Comparison of ENCODE assay signal across 8 cellular contexts in genomic region chr6:83071023-83071422, GRCh38. TPM values are rescaled to one million over a fixed set of nuclear protein-coding genes. Genes with fewer than 3 reads are reported as not detected.
A peak's percentile ranks its signal among the peaks of the same experiment; 100 is the strongest.
DNase-seq lines count a peak whose midpoint lies in the region; ATAC-seq, FAIRE-seq and TF ChIP-seq lines count a peak whose summit lies in the region.

No MANE protein-coding gene starts in this region.

- H3K27ac Mint-ChIP-seq in activated naive CD8-positive, alpha-beta T cell treated with anti-CD3 and anti-CD28 coated beads for 36 hours = peak overlapping the region; percentile 20
- no peak overlapping the region for H3K27ac Mint-ChIP-seq in T-helper 17 cell
- H3K27ac Mint-ChIP-seq in activated T-cell treated with anti-CD3 and anti-CD28 coated beads, Interleukin-2, amount 50 U/mL, for 72 hours = no peak overlapping the region

- intact Hi-C loops in stomach (cut with DNase I; ENCODE audit: low total_unique reads) = loop anchor here (10.0 kb wide), 1 partner anchor 114 kb away; no protein-coding TSS in a partner anchor

- no peak overlapping the region for H3K4me3 Mint-ChIP-seq in activated naive CD8-positive, alpha-beta T cell treated with anti-CD3 and anti-CD28 coated beads for 36 hours
- no peak overlapping the region for H3K4me3 Mint-ChIP-seq in T-helper 17 cell
- H3K4me3 Mint-ChIP-seq in activated T-cell treated with anti-CD3 and anti-CD28 coated beads, Interleukin-2, amount 50 U/mL, for 72 hours = no peak overlapping the region

- peak overlapping the region in 3 of 5 donors; percentile 52 to 68 (median 62) for H3K27ac ChIP-seq in stomach

- TF ChIP-seq CTCF in stomach (IDR thresholded peaks at IDR 0.05) (no peak), D721Med (IDR thresholded peaks at IDR 0.05; ENCODE audit: insufficient read depth, missing control alignments) (no peak)

- no peak for TF ChIP-seq POLR2A in stomach (IDR thresholded peaks at IDR 0.05)

- no peak for TF ChIP-seq EP300 in stomach (IDR thresholded peaks at IDR 0.05)

- no peaks in the 10 kb centered on the region for H3K9me3 Mint-ChIP-seq in activated naive CD8-positive, alpha-beta T cell treated with anti-CD3 and anti-CD28 coated beads for 36 hours
- H3K9me3 Mint-ChIP-seq in activated T-cell treated with anti-CD3 and anti-CD28 coated beads, Interleukin-2, amount 50 U/mL, for 72 hours = no peaks in the 10 kb centered on the region

- WGBS in stomach, 5 donors = 66 to 74% (median 70%) methylated on average over 4 of the region's 4 CpGs

- H3K36me3 Mint-ChIP-seq in activated naive CD8-positive, alpha-beta T cell treated with anti-CD3 and anti-CD28 coated beads for 36 hours = peaks cover 9% of the 10 kb centered on the region
- peaks cover 3% of the 10 kb centered on the region for H3K36me3 Mint-ChIP-seq in T-helper 17 cell (ENCODE audit: low read depth)
- peaks cover 1 to 3% of the 10 kb centered on the region in 2 donors for H3K36me3 Mint-ChIP-seq in activated T-cell treated with anti-CD3 and anti-CD28 coated beads, Interleukin-2, amount 50 U/mL, for 72 hours (ENCODE audit: insufficient read depth in 2 of 2)

- H3K4me1 ChIP-seq in stomach = peaks cover 11 to 51% (median 28%) of the 10 kb centered on the region in 4 donors

- H3K9me3 ChIP-seq in stomach = no peaks in the 10 kb centered on the region
- no peaks in the 10 kb centered on the region for H3K9me3 ChIP-seq in T-helper 17 cell (ENCODE audit: control insufficient read depth, low read length, poor library complexity, severe bottlenecking)

- peaks cover 26% of the 10 kb centered on the region for H3K4me1 Mint-ChIP-seq in activated naive CD8-positive, alpha-beta T cell treated with anti-CD3 and anti-CD28 coated beads for 36 hours
- peaks cover 18% of the 10 kb centered on the region for H3K4me1 Mint-ChIP-seq in T-helper 17 cell
- H3K4me1 Mint-ChIP-seq in activated T-cell treated with anti-CD3 and anti-CD28 coated beads, Interleukin-2, amount 50 U/mL, for 72 hours (ENCODE audit: low read depth) = peaks cover 31% of the 10 kb centered on the region

- H3K36me3 ChIP-seq in stomach = no peaks in the 10 kb centered on the region

- ATAC-seq in GM19467 (IDR thresholded peaks at IDR 0.05; ENCODE audit: unreplicated experiment) (peak; percentile 46), HG03196 (IDR thresholded peaks at IDR 0.05; ENCODE audit: unreplicated experiment) (peak; percentile 60), T-helper 17 cell (no peak)
- no peak for ATAC-seq in activated T-cell treated with anti-CD3 and anti-CD28 coated beads, Interleukin-2, amount 50 U/mL, for 72 hours (replicated peaks in 1 of 2)

- no peak for FAIRE-seq in D721Med (lab: Jason Lieb, UNC)

- H3K27me3 Mint-ChIP-seq in activated naive CD8-positive, alpha-beta T cell treated with anti-CD3 and anti-CD28 coated beads for 36 hours = no peaks in the 10 kb centered on the region
- no peaks in the 10 kb centered on the region for H3K27me3 Mint-ChIP-seq in T-helper 17 cell
- H3K27me3 Mint-ChIP-seq in activated T-cell treated with anti-CD3 and anti-CD28 coated beads, Interleukin-2, amount 50 U/mL, for 72 hours (ENCODE audit: low read depth) = no peaks in the 10 kb centered on the region

- no peaks in the 10 kb centered on the region for H3K27me3 ChIP-seq in stomach

- no peak overlapping the region for H3K4me3 ChIP-seq in stomach

- DNase-seq in activated naive CD8-positive, alpha-beta T cell treated with anti-CD3 and anti-CD28 coated beads for 36 hours = no peak
- DNase-seq in stomach (no peak), T-helper 17 cell (no peak), D721Med (ENCODE audit: insufficient read length, low spot score) (no peak), GOT3 (lab: John Stamatoyannopoulos, UW) (no peak)
- no peak for DNase-seq in activated T-cell treated with anti-CD3 and anti-CD28 coated beads, Interleukin-2, amount 50 U/mL, for 72 hours

RNA-seq across cellular contexts. Expression of gene DOP1A, which starts 3.6 kb away (rescaled TPM):
- 1 to 10 TPM; 8.1 to 8.2 TPM for total RNA-seq in activated naive CD8-positive, alpha-beta T cell treated with anti-CD3 and anti-CD28 coated beads for 36 hours
- 10 to 100 TPM; 11.6 to 68.3 (median 21.6) TPM for total RNA-seq in stomach
- polyA plus RNA-seq in stomach = 1 to 10 TPM; 2.6 to 6.0 (median 2.6) TPM
- 10 to 100 TPM; 18.9 to 19.2 TPM for total RNA-seq in T-helper 17 cell
- total RNA-seq in activated T-cell treated with anti-CD3 and anti-CD28 coated beads, Interleukin-2, amount 50 U/mL, for 72 hours = 10 to 100 TPM; 12.0 to 12.6 TPM

RNA-seq across cellular contexts. Expression of gene UBE3D, which starts 5.4 kb away (rescaled TPM):
- 1 to 10 TPM; 7.1 to 8.2 TPM for total RNA-seq in activated naive CD8-positive, alpha-beta T cell treated with anti-CD3 and anti-CD28 coated beads for 36 hours
- total RNA-seq in stomach (10 to 100 TPM in 4 of 5 donors, 1 to 10 TPM in 1; 5.5 to 33.3 (median 21.3) TPM), T-helper 17 cell (1 to 10 TPM; 5.0 to 7.0 TPM)
- polyA plus RNA-seq in stomach = 1 to 10 TPM; 1.5 to 4.0 (median 2.9) TPM
- 1 to 10 TPM; 5.3 to 6.6 TPM for total RNA-seq in activated T-cell treated with anti-CD3 and anti-CD28 coated beads, Interleukin-2, amount 50 U/mL, for 72 hours

Comparison
In these comparisons a context has a peak if more than half of its experiments do, and no peak if none do; other contexts are left out.
1. ATAC-seq: peak in GM19467 (single experiment) and HG03196 (single experiment); none in T-helper 17 cell (single experiment) and activated T-cell treated with anti-CD3 and anti-CD28 coated beads, Interleukin-2, amount 50 U/mL, for 72 hours (0 of 2).